Comparison of ENCODE assay signal across 8 cellular contexts in genomic region chr14:20630340-20631022, GRCh38. TPM values are rescaled to one million over a fixed set of nuclear protein-coding genes. Genes with fewer than 3 reads are reported as not detected.
DNase-seq lines count a peak whose midpoint lies in the region; ATAC-seq and TF ChIP-seq lines count a peak whose summit lies in the region.

No MANE protein-coding gene starts in this region.

- H3K27ac ChIP-seq in dorsolateral prefrontal cortex: peak overlapping the region in 8 of 59 donors; percentile 16 to 58 (median 32)
- no peak overlapping the region for H3K27ac ChIP-seq in gastrocnemius medialis

- in situ Hi-C loops in Caki2 (cut with HindIII; ENCODE audit: low pct_unique_long_range_greater_than_20kb, low sequenced_read_pairs): no loop called here
- in situ Hi-C loops in gastrocnemius medialis (cut with MboI; ENCODE audit: low sequenced_read_pairs in 4 of 4): no loop called here

- peak overlapping the region; percentile 20 to 69 (median 46) for H3K4me3 ChIP-seq in dorsolateral prefrontal cortex
- peak overlapping the region; percentile 11 for H3K4me3 ChIP-seq in mucosa of stomach (ENCODE audit: low read length)
- H3K4me3 ChIP-seq in gastrocnemius medialis: peak overlapping the region in 2 of 4 donors; percentile 18 to 23

- DNase-seq in Caki2 (ENCODE audit: low read depth): peak; percentile 72
- no peak for DNase-seq in dorsolateral prefrontal cortex
- no peak for DNase-seq in gastrocnemius medialis
- DNase-seq in amniotic stem cell (lab: John Stamatoyannopoulos, UW): no peak

- H3K4me1 ChIP-seq in mucosa of stomach (ENCODE audit: control insufficient read depth, insufficient read depth, low read length) (peaks cover 27% of the 10 kb centered on the region), gastrocnemius medialis (peaks cover 9 to 20% of the 10 kb centered on the region in 2 donors)

- no peaks in the 10 kb centered on the region for H3K9me3 ChIP-seq in mucosa of stomach (ENCODE audit: control insufficient read depth, low read length)
- no peaks in the 10 kb centered on the region for H3K9me3 ChIP-seq in gastrocnemius medialis

- TF ChIP-seq CTCF in dorsolateral prefrontal cortex (IDR thresholded peaks at IDR 0.05 in 54 of 56, conservative IDR thresholded peaks at IDR 0.05 in 2 of 56; ENCODE audit: low read depth in 1 of 56, partially characterized antibody in 56 of 56) (no peak), gastrocnemius medialis (IDR thresholded peaks at IDR 0.05 in 4 of 5, conservative IDR thresholded peaks at IDR 0.05 in 1 of 5) (no peak)

- H3K36me3 ChIP-seq in mucosa of stomach (ENCODE audit: control insufficient read depth, insufficient read depth, low read length): no peaks in the 10 kb centered on the region
- no peaks in the 10 kb centered on the region for H3K36me3 ChIP-seq in gastrocnemius medialis

- no peak overlapping the region for H3K9ac ChIP-seq in mucosa of stomach (ENCODE audit: low read length)

- H3K27me3 ChIP-seq in dorsolateral prefrontal cortex: peaks cover 0 to 93% (median 36%) of the 10 kb centered on the region in 45 donors
- peaks cover 36% of the 10 kb centered on the region for H3K27me3 ChIP-seq in mucosa of stomach (ENCODE audit: control insufficient read depth, insufficient read depth, low read length)
- peaks cover 68 to 93% (median 73%) of the 10 kb centered on the region in 3 donors for H3K27me3 ChIP-seq in gastrocnemius medialis

- no peak for TF ChIP-seq POLR2A in gastrocnemius medialis (IDR thresholded peaks at IDR 0.05)

- ATAC-seq in HG02870 (IDR thresholded peaks at IDR 0.05; ENCODE audit: unreplicated experiment) (peak; percentile 34), SK-N-SH treated with all-trans-retinoic acid at 6 μM for 48 hours (peak; percentile 37), GM21717 (IDR thresholded peaks at IDR 0.05; ENCODE audit: unreplicated experiment) (no peak), gastrocnemius medialis (no peak)

- intact Hi-C loops in dorsolateral prefrontal cortex (cut with DNase I): loop anchor here in 1 of 2 donors (5.0 kb wide), 1 partner anchor 52 kb away; the partner anchor contains the start of gene RNASE4
- intact Hi-C loops in gastrocnemius medialis (cut with DNase I; ENCODE audit: low total_unique reads): loop anchor here (5.0 kb wide), 1 partner anchor 52 kb away; the partner anchor contains the start of gene RNASE4

TF ChIP-seq in SK-N-SH treated with all-trans-retinoic acid at 6 μM for 48 hours, 23 proteins besides CTCF, POLR2A, EP300 and RAD21:
- TF ChIP-seq CSDC2 (CRISPR knock-in tag; IDR thresholded peaks at IDR 0.05) (no peak), ZC3H10 (CRISPR knock-in tag; IDR thresholded peaks at IDR 0.05) (no peak), ESRRG (CRISPR knock-in tag; IDR thresholded peaks at IDR 0.05) (no peak), ZNF565 (CRISPR knock-in tag; conservative IDR thresholded peaks at IDR 0.05; ENCODE audit: low read depth) (no peak), RARB (CRISPR knock-in tag; IDR thresholded peaks at IDR 0.05) (no peak), SNAI2 (CRISPR knock-in tag; IDR thresholded peaks at IDR 0.05) (no peak)
TF ChIP-seq in SK-N-SH treated with all-trans-retinoic acid at 6 μM for 48 hours: peak in this region for 0.

RNA-seq across cellular contexts. Expression of gene OR6S1, which starts 11.0 kb away (rescaled TPM):
- total RNA-seq in Caki2 (2014; rRNA removed; shearing (Covaris generic); ENCODE audit: low replicate concordance): not detected in 2 replicates
- not detected for total RNA-seq in dorsolateral prefrontal cortex
- not detected for total RNA-seq in gastrocnemius medialis

RNA-seq across cellular contexts. Expression of gene RNASE12, which starts 39.3 kb away (rescaled TPM):
- total RNA-seq in Caki2 (2014; rRNA removed; shearing (Covaris generic); ENCODE audit: low replicate concordance): not detected in 2 replicates
- total RNA-seq in dorsolateral prefrontal cortex: not detected
- total RNA-seq in gastrocnemius medialis: not detected

RNA-seq across cellular contexts. Expression of gene RNASE11, which starts 42.7 kb away (rescaled TPM):
- not detected in 2 replicates for total RNA-seq in Caki2 (2014; rRNA removed; shearing (Covaris generic); ENCODE audit: low replicate concordance)
- total RNA-seq in dorsolateral prefrontal cortex (not detected), gastrocnemius medialis (not detected)

RNA-seq across cellular contexts. Expression of gene RNASE4, which starts 53.9 kb away (rescaled TPM):
- 18.5 and 21.6 TPM in 2 replicates for total RNA-seq in Caki2 (2014; rRNA removed; shearing (Covaris generic); ENCODE audit: low replicate concordance)
- total RNA-seq in dorsolateral prefrontal cortex: 10 to 100 TPM in 2 of 120 experiments, 1 to 10 TPM in 111, under 1 TPM in 7; 0.41 to 12.0 (median 3.1) TPM
- 10 to 100 TPM; 12.2 to 21.3 (median 18.9) TPM for total RNA-seq in gastrocnemius medialis

RNA-seq across cellular contexts. Expression of gene ANG, which starts 58.1 kb away (rescaled TPM):
- total RNA-seq in Caki2 (2014; rRNA removed; shearing (Covaris generic); ENCODE audit: low replicate concordance): 2.0 and 3.4 TPM in 2 replicates
- total RNA-seq in dorsolateral prefrontal cortex: 1 to 10 TPM in 98 of 120 experiments, under 1 TPM in 15, not detected in 7; 0.63 to 9.5 (median 1.9) TPM
- total RNA-seq in gastrocnemius medialis: 10 to 100 TPM in 1 of 4 donors, 1 to 10 TPM in 3; 3.9 to 10.5 (median 5.6) TPM

Comparison
In these comparisons a context has a peak if more than half of its experiments do, and no peak if none do; other contexts are left out.
1. ATAC-seq: peak in HG02870 (single experiment) and SK-N-SH treated with all-trans-retinoic acid at 6 μM for 48 hours (single experiment); none in GM21717 (single experiment) and gastrocnemius medialis (0 of 2).